2 cellular contexts compared by ENCODE assay signal in genomic region chr3:194474675-194475074, GRCh38.
TF ChIP-seq lines count a peak whose summit lies in the region.

No MANE protein-coding gene starts in this region.

TF ChIP-seq in SK-N-SH, 30 proteins besides CTCF, POLR2A, EP300 and RAD21 (continued from another document):
- TF ChIP-seq, protein P1, sequence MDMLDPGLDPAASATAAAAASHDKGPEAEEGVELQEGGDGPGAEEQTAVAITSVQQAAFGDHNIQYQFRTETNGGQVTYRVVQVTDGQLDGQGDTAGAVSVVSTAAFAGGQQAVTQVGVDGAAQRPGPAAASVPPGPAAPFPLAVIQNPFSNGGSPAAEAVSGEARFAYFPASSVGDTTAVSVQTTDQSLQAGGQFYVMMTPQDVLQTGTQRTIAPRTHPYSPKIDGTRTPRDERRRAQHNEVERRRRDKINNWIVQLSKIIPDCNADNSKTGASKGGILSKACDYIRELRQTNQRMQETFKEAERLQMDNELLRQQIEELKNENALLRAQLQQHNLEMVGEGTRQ (IDR thresholded peaks at IDR 0.05; ENCODE audit: borderline replicate concordance, low read depth, low read length): no peak
- TF ChIP-seq FOSL2 (IDR thresholded peaks at IDR 0.05; ENCODE audit: borderline replicate concordance, low read depth): no peak
- TF ChIP-seq, protein P2, sequence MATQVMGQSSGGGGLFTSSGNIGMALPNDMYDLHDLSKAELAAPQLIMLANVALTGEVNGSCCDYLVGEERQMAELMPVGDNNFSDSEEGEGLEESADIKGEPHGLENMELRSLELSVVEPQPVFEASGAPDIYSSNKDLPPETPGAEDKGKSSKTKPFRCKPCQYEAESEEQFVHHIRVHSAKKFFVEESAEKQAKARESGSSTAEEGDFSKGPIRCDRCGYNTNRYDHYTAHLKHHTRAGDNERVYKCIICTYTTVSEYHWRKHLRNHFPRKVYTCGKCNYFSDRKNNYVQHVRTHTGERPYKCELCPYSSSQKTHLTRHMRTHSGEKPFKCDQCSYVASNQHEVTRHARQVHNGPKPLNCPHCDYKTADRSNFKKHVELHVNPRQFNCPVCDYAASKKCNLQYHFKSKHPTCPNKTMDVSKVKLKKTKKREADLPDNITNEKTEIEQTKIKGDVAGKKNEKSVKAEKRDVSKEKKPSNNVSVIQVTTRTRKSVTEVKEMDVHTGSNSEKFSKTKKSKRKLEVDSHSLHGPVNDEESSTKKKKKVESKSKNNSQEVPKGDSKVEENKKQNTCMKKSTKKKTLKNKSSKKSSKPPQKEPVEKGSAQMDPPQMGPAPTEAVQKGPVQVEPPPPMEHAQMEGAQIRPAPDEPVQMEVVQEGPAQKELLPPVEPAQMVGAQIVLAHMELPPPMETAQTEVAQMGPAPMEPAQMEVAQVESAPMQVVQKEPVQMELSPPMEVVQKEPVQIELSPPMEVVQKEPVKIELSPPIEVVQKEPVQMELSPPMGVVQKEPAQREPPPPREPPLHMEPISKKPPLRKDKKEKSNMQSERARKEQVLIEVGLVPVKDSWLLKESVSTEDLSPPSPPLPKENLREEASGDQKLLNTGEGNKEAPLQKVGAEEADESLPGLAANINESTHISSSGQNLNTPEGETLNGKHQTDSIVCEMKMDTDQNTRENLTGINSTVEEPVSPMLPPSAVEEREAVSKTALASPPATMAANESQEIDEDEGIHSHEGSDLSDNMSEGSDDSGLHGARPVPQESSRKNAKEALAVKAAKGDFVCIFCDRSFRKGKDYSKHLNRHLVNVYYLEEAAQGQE (IDR thresholded peaks at IDR 0.05; ENCODE audit: low read depth, low read length): no peak
- TF ChIP-seq, protein P3, sequence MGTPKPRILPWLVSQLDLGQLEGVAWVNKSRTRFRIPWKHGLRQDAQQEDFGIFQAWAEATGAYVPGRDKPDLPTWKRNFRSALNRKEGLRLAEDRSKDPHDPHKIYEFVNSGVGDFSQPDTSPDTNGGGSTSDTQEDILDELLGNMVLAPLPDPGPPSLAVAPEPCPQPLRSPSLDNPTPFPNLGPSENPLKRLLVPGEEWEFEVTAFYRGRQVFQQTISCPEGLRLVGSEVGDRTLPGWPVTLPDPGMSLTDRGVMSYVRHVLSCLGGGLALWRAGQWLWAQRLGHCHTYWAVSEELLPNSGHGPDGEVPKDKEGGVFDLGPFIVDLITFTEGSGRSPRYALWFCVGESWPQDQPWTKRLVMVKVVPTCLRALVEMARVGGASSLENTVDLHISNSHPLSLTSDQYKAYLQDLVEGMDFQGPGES (IDR thresholded peaks at IDR 0.05; ENCODE audit: low read depth, low read length): no peak
- TF ChIP-seq SMC3 (IDR thresholded peaks at IDR 0.05; ENCODE audit: low read depth, low read length): no peak
- no peak for TF ChIP-seq TCF12 (IDR thresholded peaks at IDR 0.05)
- TF ChIP-seq, protein P4, sequence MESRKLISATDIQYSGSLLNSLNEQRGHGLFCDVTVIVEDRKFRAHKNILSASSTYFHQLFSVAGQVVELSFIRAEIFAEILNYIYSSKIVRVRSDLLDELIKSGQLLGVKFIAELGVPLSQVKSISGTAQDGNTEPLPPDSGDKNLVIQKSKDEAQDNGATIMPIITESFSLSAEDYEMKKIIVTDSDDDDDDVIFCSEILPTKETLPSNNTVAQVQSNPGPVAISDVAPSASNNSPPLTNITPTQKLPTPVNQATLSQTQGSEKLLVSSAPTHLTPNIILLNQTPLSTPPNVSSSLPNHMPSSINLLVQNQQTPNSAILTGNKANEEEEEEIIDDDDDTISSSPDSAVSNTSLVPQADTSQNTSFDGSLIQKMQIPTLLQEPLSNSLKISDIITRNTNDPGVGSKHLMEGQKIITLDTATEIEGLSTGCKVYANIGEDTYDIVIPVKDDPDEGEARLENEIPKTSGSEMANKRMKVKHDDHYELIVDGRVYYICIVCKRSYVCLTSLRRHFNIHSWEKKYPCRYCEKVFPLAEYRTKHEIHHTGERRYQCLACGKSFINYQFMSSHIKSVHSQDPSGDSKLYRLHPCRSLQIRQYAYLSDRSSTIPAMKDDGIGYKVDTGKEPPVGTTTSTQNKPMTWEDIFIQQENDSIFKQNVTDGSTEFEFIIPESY (IDR thresholded peaks at IDR 0.05; ENCODE audit: borderline replicate concordance, low read depth): no peak
- TF ChIP-seq POLR2AphosphoS5 (IDR thresholded peaks at IDR 0.05; ENCODE audit: low read depth, low read length): no peak
TF ChIP-seq in SK-N-SH: peak in this region for 0.

TF ChIP-seq in SK-N-SH treated with all-trans-retinoic acid at 6 μM for 48 hours, 23 proteins besides CTCF, POLR2A, EP300 and RAD21 (continued from another document):
- TF ChIP-seq, protein P5, sequence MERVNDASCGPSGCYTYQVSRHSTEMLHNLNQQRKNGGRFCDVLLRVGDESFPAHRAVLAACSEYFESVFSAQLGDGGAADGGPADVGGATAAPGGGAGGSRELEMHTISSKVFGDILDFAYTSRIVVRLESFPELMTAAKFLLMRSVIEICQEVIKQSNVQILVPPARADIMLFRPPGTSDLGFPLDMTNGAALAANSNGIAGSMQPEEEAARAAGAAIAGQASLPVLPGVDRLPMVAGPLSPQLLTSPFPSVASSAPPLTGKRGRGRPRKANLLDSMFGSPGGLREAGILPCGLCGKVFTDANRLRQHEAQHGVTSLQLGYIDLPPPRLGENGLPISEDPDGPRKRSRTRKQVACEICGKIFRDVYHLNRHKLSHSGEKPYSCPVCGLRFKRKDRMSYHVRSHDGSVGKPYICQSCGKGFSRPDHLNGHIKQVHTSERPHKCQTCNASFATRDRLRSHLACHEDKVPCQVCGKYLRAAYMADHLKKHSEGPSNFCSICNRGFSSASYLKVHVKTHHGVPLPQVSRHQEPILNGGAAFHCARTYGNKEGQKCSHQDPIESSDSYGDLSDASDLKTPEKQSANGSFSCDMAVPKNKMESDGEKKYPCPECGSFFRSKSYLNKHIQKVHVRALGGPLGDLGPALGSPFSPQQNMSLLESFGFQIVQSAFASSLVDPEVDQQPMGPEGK (CRISPR knock-in tag; IDR thresholded peaks at IDR 0.05; ENCODE audit: borderline replicate concordance): no peak
- TF ChIP-seq, protein P6, sequence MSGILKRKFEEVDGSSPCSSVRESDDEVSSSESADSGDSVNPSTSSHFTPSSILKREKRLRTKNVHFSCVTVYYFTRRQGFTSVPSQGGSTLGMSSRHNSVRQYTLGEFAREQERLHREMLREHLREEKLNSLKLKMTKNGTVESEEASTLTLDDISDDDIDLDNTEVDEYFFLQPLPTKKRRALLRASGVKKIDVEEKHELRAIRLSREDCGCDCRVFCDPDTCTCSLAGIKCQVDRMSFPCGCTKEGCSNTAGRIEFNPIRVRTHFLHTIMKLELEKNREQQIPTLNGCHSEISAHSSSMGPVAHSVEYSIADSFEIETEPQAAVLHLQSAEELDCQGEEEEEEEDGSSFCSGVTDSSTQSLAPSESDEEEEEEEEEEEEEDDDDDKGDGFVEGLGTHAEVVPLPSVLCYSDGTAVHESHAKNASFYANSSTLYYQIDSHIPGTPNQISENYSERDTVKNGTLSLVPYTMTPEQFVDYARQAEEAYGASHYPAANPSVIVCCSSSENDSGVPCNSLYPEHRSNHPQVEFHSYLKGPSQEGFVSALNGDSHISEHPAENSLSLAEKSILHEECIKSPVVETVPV (CRISPR knock-in tag; IDR thresholded peaks at IDR 0.05): no peak
- no peak for TF ChIP-seq ISL1 (CRISPR knock-in tag; IDR thresholded peaks at IDR 0.05)
- no peak for TF ChIP-seq SNAI2 (CRISPR knock-in tag; IDR thresholded peaks at IDR 0.05)
- no peak for TF ChIP-seq RARB (CRISPR knock-in tag; IDR thresholded peaks at IDR 0.05)
- no peak for TF ChIP-seq PPARA (CRISPR knock-in tag; IDR thresholded peaks at IDR 0.05; ENCODE audit: borderline replicate concordance)
- TF ChIP-seq ZNF70 (CRISPR knock-in tag; IDR thresholded peaks at IDR 0.05): no peak
- TF ChIP-seq CREB5 (CRISPR knock-in tag; IDR thresholded peaks at IDR 0.05; ENCODE audit: low read depth): no peak
- TF ChIP-seq POU6F1 (CRISPR knock-in tag; IDR thresholded peaks at IDR 0.05; ENCODE audit: borderline replicate concordance, low read depth): no peak
